In genomic region chr1:68347415-68347814, GRCh38 we compare ENCODE assay signal across 10 cellular contexts.
A peak's percentile ranks its signal among the peaks of the same experiment; 100 is the strongest.
DNase-seq lines count a peak whose midpoint lies in the region; ATAC-seq and FAIRE-seq lines count a peak whose summit lies in the region.
"Had no signal": no experiment of that assay in that cellular context is flagged by ENCODE, and none has a peak within 500 bp of the region (broad histone marks: within the 10 kb centered on the region; RNA-seq: fewer than 3 reads in every experiment).

No MANE protein-coding gene starts in this region.

- no peaks in the 10 kb centered on the region for H3K9me3 ChIP-seq in right cardiac atrium (ENCODE audit: control insufficient read depth, low read length)
- no peaks in the 10 kb centered on the region for H3K9me3 ChIP-seq in SJCRH30 (replicated peaks)

- intact Hi-C loops in right cardiac atrium (cut with DNase I): loop anchor here in 2 of 4 donors (2.0 to 10.0 kb wide), 2 partner anchors 231 to 493 kb away; no protein-coding TSS in a partner anchor

- H3K4me1 ChIP-seq in right cardiac atrium (ENCODE audit: control insufficient read depth, insufficient read depth, low read length) (no peaks in the 10 kb centered on the region), SJCRH30 (no peaks in the 10 kb centered on the region)

- 87% methylated on average over 2 of the region's 2 CpGs for WGBS in right cardiac atrium

- no peaks in the 10 kb centered on the region for H3K36me3 ChIP-seq in SJCRH30

- DNase-seq in GM18507 (ENCODE audit: extremely low spot score, insufficient read length, low read depth) (peak; percentile 8), right cardiac atrium (peak; percentile 22 to 51 (median 51)), SJCRH30 (no peak), NCI-H187 (lab: John Stamatoyannopoulos, UW) (no peak), NCI-H2171 (lab: John Stamatoyannopoulos, UW) (no peak), D341Med (ENCODE audit: low spot score) (no peak)
- DNase-seq: activated CD4-positive, CD25-positive, alpha-beta regulatory T cell; DND-41 had no signal

- H3K4me3 ChIP-seq in right cardiac atrium (ENCODE audit: low read length) (no peak overlapping the region), SJCRH30 (no peak overlapping the region)

- ATAC-seq in GM21619 (IDR thresholded peaks at IDR 0.05; ENCODE audit: unreplicated experiment): peak; percentile 97
- ATAC-seq in HG03520 (IDR thresholded peaks at IDR 0.05; ENCODE audit: unreplicated experiment): peak; percentile 97
- no peak for ATAC-seq in right cardiac atrium

- H3K27me3 ChIP-seq in right cardiac atrium (ENCODE audit: control insufficient read depth, insufficient read depth) (no peaks in the 10 kb centered on the region), SJCRH30 (no peaks in the 10 kb centered on the region)

- peak; percentile 39 for FAIRE-seq in GM18507 (lab: Jason Lieb, UNC)

- H3K27ac ChIP-seq in right cardiac atrium (ENCODE audit: low read length) (no peak overlapping the region), SJCRH30 (no peak overlapping the region)

Comparison
In these comparisons a context has a peak if more than half of its experiments do, and no peak if none do; other contexts are left out.
1. DNase-seq: peak in GM18507 (single experiment) and right cardiac atrium (3 of 3); none in SJCRH30 (0 of 2), NCI-H187 (0 of 2), NCI-H2171 (single experiment) and D341Med (single experiment).
2. ATAC-seq: peak in GM21619 (single experiment) and HG03520 (single experiment); none in right cardiac atrium (0 of 2).